8 cellular contexts compared by ENCODE assay signal in the genomic region with DNA sequence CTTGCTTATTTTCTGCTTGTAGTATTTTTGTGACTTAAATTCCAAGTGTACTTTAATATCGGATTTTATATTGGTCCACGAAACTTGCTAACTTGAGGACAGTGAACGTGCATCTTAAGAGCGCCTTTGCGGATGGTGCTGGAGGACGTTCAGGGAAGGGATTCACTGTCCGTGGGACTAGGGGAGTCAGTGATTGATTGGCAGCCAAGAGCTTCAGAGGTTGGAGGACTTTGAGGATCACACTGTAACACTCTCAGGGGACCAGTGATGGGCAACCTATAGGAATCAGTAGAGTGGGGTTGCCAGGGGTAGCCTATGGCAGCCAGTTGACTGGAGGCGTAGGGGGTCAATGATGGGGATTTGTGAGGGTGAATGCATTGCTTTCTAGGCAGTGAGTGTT. TPM values are rescaled to one million over a fixed set of nuclear protein-coding genes. Genes with fewer than 3 reads are reported as not detected.
DNase-seq lines count a peak whose midpoint lies in the region; ATAC-seq and TF ChIP-seq lines count a peak whose summit lies in the region.

No MANE protein-coding gene starts in this region.

- no peak for TF ChIP-seq EP300 in transverse colon (IDR thresholded peaks at IDR 0.05; ENCODE audit: low read depth)

- no peaks in the 10 kb centered on the region for H3K9me3 Mint-ChIP-seq in activated T-cell treated with anti-CD3 and anti-CD28 coated beads, Interleukin-2, amount 50 U/mL, for 72 hours

- in situ Hi-C loops in astrocyte of the spinal cord (cut with HindIII; ENCODE audit: low sequenced_read_pairs) = no loop called here
- in situ Hi-C loops in transverse colon (cut with MboI; ENCODE audit: low pct_ligation_motif_present in 1 of 4, low pct_unique_long_range_greater_than_20kb in 1 of 4, low sequenced_read_pairs in 3 of 4) = no loop called here

- H3K9me3 ChIP-seq in transverse colon = no peaks in the 10 kb centered on the region

- H3K4me3 Mint-ChIP-seq in activated T-cell treated with anti-CD3 and anti-CD28 coated beads, Interleukin-2, amount 50 U/mL, for 72 hours = peak overlapping the region; percentile 99

- peaks cover 6 to 18% (median 13%) of the 10 kb centered on the region in 4 donors for H3K4me1 ChIP-seq in transverse colon

- TF ChIP-seq CTCF in astrocyte of the spinal cord (IDR thresholded peaks at IDR 0.05; ENCODE audit: low read depth, low read length) (no peak), lower leg skin (IDR thresholded peaks at IDR 0.05) (no peak), transverse colon (IDR thresholded peaks at IDR 0.05) (no peak)

- H3K4me1 Mint-ChIP-seq in activated T-cell treated with anti-CD3 and anti-CD28 coated beads, Interleukin-2, amount 50 U/mL, for 72 hours (ENCODE audit: low read depth) = peaks cover 36% of the 10 kb centered on the region

- H3K27ac ChIP-seq in transverse colon = peak overlapping the region in 3 of 4 donors; percentile 65 to 79 (median 73)

- intact Hi-C loops in lower leg skin (cut with DNase I; ENCODE audit: low total_unique reads) = no loop called here
- intact Hi-C loops in transverse colon (cut with DNase I; ENCODE audit: low total_unique reads) = no loop called here

- ATAC-seq in activated T-cell treated with anti-CD3 and anti-CD28 coated beads, Interleukin-2, amount 50 U/mL, for 72 hours (replicated peaks in 1 of 2) = peak in 1 of 2 donors; percentile 27
- ATAC-seq in HG02678 (IDR thresholded peaks at IDR 0.05; ENCODE audit: unreplicated experiment) (no peak), HG03354 (IDR thresholded peaks at IDR 0.05; ENCODE audit: poor library complexity, severe bottlenecking, unreplicated experiment) (no peak), HG03565 (IDR thresholded peaks at IDR 0.05; ENCODE audit: unreplicated experiment) (no peak)

- H3K36me3 Mint-ChIP-seq in activated T-cell treated with anti-CD3 and anti-CD28 coated beads, Interleukin-2, amount 50 U/mL, for 72 hours (ENCODE audit: insufficient read depth in 2 of 2) = peaks cover 11 to 19% of the 10 kb centered on the region in 2 donors

- no peak for DNase-seq in activated T-cell treated with anti-CD3 and anti-CD28 coated beads, Interleukin-2, amount 50 U/mL, for 72 hours
- no peak for DNase-seq in activated T-cell treated with anti-CD3 and anti-CD28 coated beads, Interleukin-2, amount 50 U/mL, for 48 hours
- DNase-seq in astrocyte of the spinal cord (ENCODE audit: low read depth, low spot score) (peak; percentile 28), lower leg skin (ENCODE audit: low spot score in 2 of 2) (no peak), transverse colon (no peak)

- H3K4me3 ChIP-seq in astrocyte of the spinal cord (ENCODE audit: low read depth, low read length) (peak overlapping the region; percentile 88), lower leg skin (ENCODE audit: low read depth, poor library complexity, severe bottlenecking) (peak overlapping the region; percentile 54), transverse colon (peak overlapping the region; percentile 56 to 79 (median 64))

- WGBS in lower leg skin, 2 donors = 5 to 8% methylated on average over 8 of the region's 8 CpGs
- 0 to 9% methylated on average over 4 to 8 of the region's 8 CpGs for WGBS in transverse colon (ENCODE audit: low coverage in 1 of 2), 2 donors

- H3K36me3 ChIP-seq in transverse colon = peaks cover 0 to 14% (median 4%) of the 10 kb centered on the region in 4 donors

- H3K27me3 Mint-ChIP-seq in activated T-cell treated with anti-CD3 and anti-CD28 coated beads, Interleukin-2, amount 50 U/mL, for 72 hours (ENCODE audit: low read depth) = peaks cover 15% of the 10 kb centered on the region

- H3K27ac Mint-ChIP-seq in activated T-cell treated with anti-CD3 and anti-CD28 coated beads, Interleukin-2, amount 50 U/mL, for 72 hours = peak overlapping the region; percentile 96

- no peaks in the 10 kb centered on the region for H3K27me3 ChIP-seq in transverse colon

- TF ChIP-seq POLR2A in lower leg skin (IDR thresholded peaks at IDR 0.05) (no peak), transverse colon (IDR thresholded peaks at IDR 0.05) (no peak)

RNA-seq across cellular contexts. Expression of a gene that starts 0.5 kb away (rescaled TPM):
- total RNA-seq in activated T-cell treated with anti-CD3 and anti-CD28 coated beads, Interleukin-2, amount 50 U/mL, for 72 hours = 10 to 100 TPM; 11.1 to 13.3 TPM
- total RNA-seq in lower leg skin (1 to 10 TPM; 2.0 to 5.3 (median 2.5) TPM), transverse colon (10 to 100 TPM in 1 of 4 donors, 1 to 10 TPM in 3; 5.6 to 12.7 (median 6.6) TPM)

RNA-seq across cellular contexts. Expression of a gene that starts 40.1 kb away (rescaled TPM):
- total RNA-seq in activated T-cell treated with anti-CD3 and anti-CD28 coated beads, Interleukin-2, amount 50 U/mL, for 72 hours = not detected
- total RNA-seq in lower leg skin (1 to 10 TPM in 1 of 4 donors, under 1 TPM in 1, not detected in 2; 0.47 to 3.4 TPM), transverse colon (1 to 10 TPM in 2 of 4 donors, under 1 TPM in 1, not detected in 1; 0.55 to 4.4 (median 1.7) TPM)

RNA-seq across cellular contexts. Expression of a gene that starts 58.6 kb away (rescaled TPM):
- total RNA-seq in activated T-cell treated with anti-CD3 and anti-CD28 coated beads, Interleukin-2, amount 50 U/mL, for 72 hours = not detected
- total RNA-seq in lower leg skin = under 1 TPM in 2 of 4 donors, not detected in 2; 0.72 to 0.76 TPM
- 1 to 10 TPM in 1 of 4 donors, not detected in 3; 1.1 TPM for total RNA-seq in transverse colon
